Comparison of ENCODE assay signal across 8 cellular contexts in genomic region chr1:94540440-94541174, GRCh38. TPM values are rescaled to one million over a fixed set of nuclear protein-coding genes. Genes with fewer than 3 reads are reported as not detected.
DNase-seq lines count a peak whose midpoint lies in the region; ATAC-seq and TF ChIP-seq lines count a peak whose summit lies in the region.

No MANE protein-coding gene starts in this region.

- H2BK5ac ChIP-seq in trophoblast cell (ENCODE audit: low read depth, low read length, poor library complexity), result no peak overlapping the region

- peak overlapping the region; percentile 83 for H3K27ac ChIP-seq in trophoblast cell (ENCODE audit: low read depth, low read length)
- no peak overlapping the region for H3K27ac ChIP-seq in effector memory CD4-positive, alpha-beta T cell (ENCODE audit: insufficient read depth, low read length, poor library complexity, severe bottlenecking)

- H3K9me3 ChIP-seq in ES-I3 (ENCODE audit: control insufficient read depth, insufficient read depth, low read length) (no peaks in the 10 kb centered on the region), trophoblast cell (ENCODE audit: insufficient read depth, low read depth, low read length) (peaks cover 1% of the 10 kb centered on the region)
- H3K9me3 ChIP-seq in effector memory CD4-positive, alpha-beta T cell (ENCODE audit: control insufficient read depth, low read length), result no peaks in the 10 kb centered on the region

- no peak overlapping the region for H4K8ac ChIP-seq in trophoblast cell (ENCODE audit: low read depth, low read length)

- no peak overlapping the region for H4K91ac ChIP-seq in trophoblast cell (ENCODE audit: low read depth, low read length)

- H3K79me1 ChIP-seq in trophoblast cell (ENCODE audit: low read length), result peaks cover 17% of the 10 kb centered on the region

- DNase-seq in SW480 (ENCODE audit: low spot score) (peak; percentile 41), fibroblast of the aortic adventitia (ENCODE audit: low read depth) (no peak), trophoblast cell (peak in 1 of 2 donors; percentile 9), NCI-H128 (lab: John Stamatoyannopoulos, UW; ENCODE audit: unreplicated experiment) (no peak)
- DNase-seq in effector memory CD4-positive, alpha-beta T cell, result no peak
- DNase-seq in activated CD4-positive, CD25-positive, alpha-beta regulatory T cell (lab: John Stamatoyannopoulos, UW), result no peak

- H4K12ac ChIP-seq in trophoblast cell (ENCODE audit: low read depth, low read length), result no peak overlapping the region

- TF ChIP-seq CTCF in fibroblast of the aortic adventitia (IDR thresholded peaks at IDR 0.05; ENCODE audit: insufficient read depth, low read length), result no peak

- peaks cover 18% of the 10 kb centered on the region for H3K79me2 ChIP-seq in trophoblast cell (ENCODE audit: control insufficient read depth, insufficient read depth, low read length, poor library complexity)

- no peak overlapping the region for H3K23ac ChIP-seq in trophoblast cell (ENCODE audit: low read length)

- H3K4me1 ChIP-seq in ES-I3 (ENCODE audit: insufficient read depth, low read length) (peaks cover 9% of the 10 kb centered on the region), trophoblast cell (ENCODE audit: control insufficient read depth in 1 of 2, insufficient read depth in 2 of 2, low read length in 2 of 2) (peaks cover 15% of the 10 kb centered on the region in 2 experiments)
- H3K4me1 ChIP-seq in effector memory CD4-positive, alpha-beta T cell (ENCODE audit: control insufficient read depth, insufficient read depth, low read length, poor library complexity, severe bottlenecking), result peaks cover 10% of the 10 kb centered on the region

- H2AFZ ChIP-seq in trophoblast cell (ENCODE audit: insufficient read depth, low read length, poor library complexity), result peak overlapping the region; percentile 71

- peak overlapping the region; percentile 97 for H3K18ac ChIP-seq in trophoblast cell (ENCODE audit: low read length)

- H3K27me3 ChIP-seq in trophoblast cell (ENCODE audit: insufficient read depth, low read length), result no peaks in the 10 kb centered on the region
- H3K27me3 ChIP-seq in effector memory CD4-positive, alpha-beta T cell (replicated peaks; ENCODE audit: control insufficient read depth, insufficient read depth, low read length, poor library complexity, severe bottlenecking), result peaks cover 15% of the 10 kb centered on the region

- H3K4ac ChIP-seq in trophoblast cell (ENCODE audit: low read depth, low read length), result peak overlapping the region; percentile 100

- H3K36me3 ChIP-seq in ES-I3 (ENCODE audit: insufficient read depth, low read length) (peaks cover 9% of the 10 kb centered on the region), trophoblast cell (ENCODE audit: control insufficient read depth in 1 of 2, insufficient read depth in 2 of 2, low read length in 2 of 2) (peaks cover 13 to 22% of the 10 kb centered on the region in 2 experiments)
- H3K36me3 ChIP-seq in effector memory CD4-positive, alpha-beta T cell (ENCODE audit: control insufficient read depth, insufficient read depth, low read length), result no peaks in the 10 kb centered on the region

- no CpG with 5 or more reads among the region's 21 CpGs for WGBS in trophoblast cell (ENCODE audit: extremely low coverage, insufficient coverage, insufficient read length)

- H3K4me3 ChIP-seq in fibroblast of the aortic adventitia (ENCODE audit: low read depth, low read length) (peak overlapping the region; percentile 73), trophoblast cell (ENCODE audit: low read depth, low read length) (peak overlapping the region; percentile 95)
- H3K4me3 ChIP-seq in effector memory CD4-positive, alpha-beta T cell (ENCODE audit: insufficient read depth, low read depth, low read length, poor library complexity, severe bottlenecking), result no peak overlapping the region

- no peak overlapping the region for H2BK120ac ChIP-seq in trophoblast cell (ENCODE audit: insufficient read depth, low read length, poor library complexity)

- H3K14ac ChIP-seq in trophoblast cell (ENCODE audit: low read length), result no peak overlapping the region

- H3K4me2 ChIP-seq in trophoblast cell (ENCODE audit: low read length), result peak overlapping the region; percentile 59

- H3K9ac ChIP-seq in ES-I3 (ENCODE audit: low read depth, low read length), result peak overlapping the region; percentile 85
- peak overlapping the region; percentile 96 for H3K9ac ChIP-seq in trophoblast cell (ENCODE audit: low read length)

- no peak overlapping the region for H2BK12ac ChIP-seq in trophoblast cell (ENCODE audit: low read length)

- H2AK5ac ChIP-seq in trophoblast cell (ENCODE audit: low read length), result no peak overlapping the region

- ATAC-seq in HG02970 (IDR thresholded peaks at IDR 0.05; ENCODE audit: low FRiP score, unreplicated experiment), result no peak

RNA-seq across cellular contexts. Expression of gene F3, which starts 1.0 kb away (rescaled TPM):
- total RNA-seq in fibroblast of the aortic adventitia (ENCODE audit: low replicate concordance), result 6.9 and 24.0 TPM in 2 replicates
- 43.0 and 43.9 TPM in 2 replicates for polyA plus RNA-seq in trophoblast cell (2013)
